19 cellular contexts compared by ENCODE assay signal in the genomic region with DNA sequence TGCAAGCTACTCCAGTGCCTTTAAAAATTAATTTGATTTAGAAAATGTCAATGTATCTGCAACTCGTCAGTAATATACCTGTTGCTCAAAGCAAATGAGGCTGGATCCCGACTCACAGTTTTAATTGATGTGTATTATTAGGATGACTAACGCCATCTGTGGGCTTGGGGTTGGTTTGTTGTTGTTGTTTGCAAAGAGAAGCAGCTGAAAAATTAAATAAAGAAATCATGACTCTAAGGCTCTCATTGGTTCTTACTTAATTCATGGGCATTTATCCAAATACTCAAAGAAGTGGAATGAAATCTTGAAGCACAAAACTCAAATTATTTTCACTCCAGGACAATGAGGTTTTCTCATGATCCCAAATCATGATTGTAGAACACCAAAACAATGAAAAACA.
"Had no signal": no experiment of that assay in that cellular context is flagged by ENCODE, and none has a peak within 500 bp of the region (broad histone marks: within the 10 kb centered on the region; RNA-seq: fewer than 3 reads in every experiment).

No MANE protein-coding gene starts in this region.

- DNase-seq: dorsolateral prefrontal cortex; effector CD4-positive, alpha-beta T cell; foreskin fibroblast; gastrocnemius medialis; head of caudate nucleus; left ventricle myocardium superior; lower lobe of right lung; naive B cell; stimulated activated CD4-positive, alpha-beta T cell treated with anti-CD3 and anti-CD28 coated beads, Interleukin-2, amount 100 ng/mL, for 24 hours; stimulated activated CD4-positive, alpha-beta T cell treated with anti-CD3 and anti-CD28 coated beads, Interleukin-4, amount 100 ng/mL, for 24 hours; stimulated activated naive CD4-positive, alpha-beta T cell treated with Interleukin-2 at 50 U/mL for 16 hours; stomach; thyroid gland; trophoblast cell had no signal

- H3K36me3 ChIP-seq: gastrocnemius medialis, lower lobe of right lung, neural progenitor cell, prostate gland, right atrium auricular region, thyroid gland, vagina had no signal

- H3K27ac ChIP-seq: dorsolateral prefrontal cortex, epithelial cell of prostate, gastrocnemius medialis, lower lobe of right lung, neural progenitor cell, prostate gland, right atrium auricular region, stomach, thyroid gland, vagina had no signal

- H3K4me3 ChIP-seq: dorsolateral prefrontal cortex, gastrocnemius medialis, lower lobe of right lung, neural progenitor cell, prostate gland, right atrium auricular region, stomach, thyroid gland, vagina had no signal

- H3K9me3 ChIP-seq: gastrocnemius medialis, lower lobe of right lung, prostate gland, right atrium auricular region, stomach, thyroid gland, vagina had no signal

- H3K27me3 ChIP-seq: dorsolateral prefrontal cortex, gastrocnemius medialis, neural progenitor cell, right atrium auricular region, stomach, thyroid gland, vagina had no signal

- H3K4me1 ChIP-seq: gastrocnemius medialis, lower lobe of right lung, prostate gland, right atrium auricular region, stomach, thyroid gland had no signal
